ENCODE assay signal across 29 cellular contexts in the genomic region with DNA sequence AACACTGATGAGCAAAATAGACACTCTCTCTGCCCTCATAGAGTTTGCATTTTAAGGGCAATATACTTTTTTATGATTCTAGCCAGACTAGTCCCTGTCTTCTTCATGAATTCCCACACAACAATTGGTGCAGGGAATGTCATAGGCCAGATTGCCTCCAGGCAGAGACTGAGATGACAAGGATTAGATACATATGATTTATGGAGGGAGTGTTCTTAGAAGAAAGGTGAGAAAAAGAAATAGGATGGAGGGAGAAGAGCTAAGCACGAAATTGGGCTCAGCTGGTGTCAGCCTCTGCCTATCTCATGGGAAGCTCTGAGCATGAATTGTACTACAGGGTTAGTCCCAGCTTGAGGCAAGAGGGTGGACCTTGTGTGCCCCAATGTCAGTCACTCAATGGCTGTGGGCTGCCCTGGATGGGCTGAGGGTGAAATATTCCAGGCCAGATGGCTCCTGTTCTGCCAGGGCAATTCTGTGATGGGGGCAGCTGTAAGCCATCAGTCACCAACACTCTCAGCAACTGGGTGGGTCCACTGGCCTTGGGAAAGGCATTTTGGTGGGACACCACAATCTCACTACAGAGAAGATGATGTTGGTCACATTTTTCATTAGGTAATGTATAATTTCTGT. TPM values are rescaled to one million over a fixed set of nuclear protein-coding genes. Genes with fewer than 3 reads are reported as not detected.
"Had no signal": no experiment of that assay in that cellular context is flagged by ENCODE, and none has a peak within 500 bp of the region (broad histone marks: within the 10 kb centered on the region; RNA-seq: fewer than 3 reads in every experiment).

No MANE protein-coding gene starts in this region.

- DNase-seq: hypothalamus; immature natural killer cell; kidney; left colon; left lung; lower lobe of right lung; mammary epithelial cell; mesenchymal stem cell; naive B cell; natural killer cell; nephron progenitor cell; occipital lobe; ovary; right lobe of liver; small intestine; spleen; stimulated activated CD4-positive, alpha-beta T cell treated with anti-CD3 and anti-CD28 coated beads, Interleukin-4, amount 100 ng/mL, for 24 hours; stimulated activated naive CD4-positive, alpha-beta T cell; tibial artery; trophoblast cell; upper lobe of right lung had no signal

- ATAC-seq: left colon; left lung; lower lobe of right lung; natural killer cell; right lobe of liver; stimulated activated effector memory CD8-positive, alpha-beta T cell treated with anti-CD3 and anti-CD28 coated beads, Interleukin-12 subunit alpha, Interleukin-12 subunit beta, amount 100 ng/mL, for 72 hours; upper lobe of right lung had no signal

- H3K36me3 ChIP-seq: left lung, lower lobe of right lung, neural progenitor cell, neutrophil, ovary, right atrium auricular region, right lobe of liver, spleen, suprapubic skin, thoracic aorta, tibial artery, upper lobe of right lung had no signal

- H3K9ac ChIP-seq: neural progenitor cell had no signal

- H3K27me3 ChIP-seq: left lung, neural progenitor cell, ovary, right atrium auricular region, right lobe of liver, spleen, suprapubic skin, tibial artery, upper lobe of right lung had no signal

- H3K9me3 ChIP-seq: left lung, lower lobe of right lung, neutrophil, ovary, right atrium auricular region, right lobe of liver, suprapubic skin, thoracic aorta, tibial artery, upper lobe of right lung had no signal

- H3K4me3 ChIP-seq: left lung, lower lobe of right lung, neural progenitor cell, ovary, right atrium auricular region, right lobe of liver, spleen, suprapubic skin, thoracic aorta, tibial artery, upper lobe of right lung had no signal

- H3K27ac ChIP-seq: left lung, lower lobe of right lung, neural progenitor cell, neutrophil, ovary, right atrium auricular region, right lobe of liver, spleen, suprapubic skin, thoracic aorta, tibial artery, upper lobe of right lung had no signal

- H3K4me1 ChIP-seq: left lung, lower lobe of right lung, neural progenitor cell, right atrium auricular region, right lobe of liver, spleen, suprapubic skin, tibial artery, upper lobe of right lung had no signal

- H3K4me2 ChIP-seq: neural progenitor cell had no signal

- H2AFZ ChIP-seq: neural progenitor cell had no signal

RNA-seq across cellular contexts. Expression of a gene that starts 46.3 kb away (rescaled TPM):
- total RNA-seq: natural killer cell, pulmonary artery endothelial cell, right lobe of liver had no signal
- polyA plus RNA-seq: immature natural killer cell, liver had no signal
